In the genomic region with DNA sequence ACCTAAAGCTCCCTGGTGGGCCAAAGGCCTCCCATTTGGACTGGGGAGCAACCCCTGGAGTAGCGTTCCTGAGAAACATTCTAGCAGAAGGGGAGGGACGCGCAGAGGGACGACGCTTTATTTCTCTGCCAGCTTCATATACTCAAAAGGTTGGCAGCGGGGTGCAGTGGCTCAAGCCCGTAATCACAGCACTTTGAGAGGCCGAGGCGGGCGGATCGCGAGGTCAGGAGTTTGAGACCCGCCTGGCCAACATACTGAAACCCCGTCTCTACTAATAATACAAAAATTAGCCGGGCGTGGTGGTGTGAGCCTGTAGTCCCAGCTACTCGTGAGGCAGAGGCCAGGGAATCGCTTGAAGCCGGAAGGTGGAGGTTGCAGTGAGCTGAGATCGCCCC, we compare ENCODE assay signal across 14 cellular contexts. TPM values are rescaled to one million over a fixed set of nuclear protein-coding genes. Genes with fewer than 3 reads are reported as not detected.
DNase-seq lines count a peak whose midpoint lies in the region; ATAC-seq, FAIRE-seq and TF ChIP-seq lines count a peak whose summit lies in the region.
"Had no signal": no experiment of that assay in that cellular context is flagged by ENCODE, and none has a peak within 500 bp of the region (broad histone marks: within the 10 kb centered on the region; RNA-seq: fewer than 3 reads in every experiment).

No MANE protein-coding gene starts in this region.

- DNase-seq in left ventricle myocardium inferior (no peak), Right ventricle myocardium superior (no peak), astrocyte (ENCODE audit: low read depth) (no peak), SKM-1 (lab: John Stamatoyannopoulos, UW; ENCODE audit: unreplicated experiment) (no peak), GM19238 (ENCODE audit: insufficient read length, low spot score) (no peak), T1000 (lab: John Stamatoyannopoulos, UW) (no peak)
- DNase-seq: caudate nucleus, NCI-H1694 treated with DMSO at 0.1 percent for 48 hours, NCI-H526, occipital lobe, PC-9, SW 1271 had no signal

- no peak for TF ChIP-seq CTCF in left ventricle myocardium inferior (IDR thresholded peaks at IDR 0.05; ENCODE audit: borderline replicate concordance)
- no peak for TF ChIP-seq CTCF in astrocyte (IDR thresholded peaks at IDR 0.05; ENCODE audit: insufficient read depth, low read depth, low read length)

- no peak overlapping the region for H3K27ac Mint-ChIP-seq in astrocyte (ENCODE audit: unreplicated experiment)

- H3K4me1 Mint-ChIP-seq in astrocyte (ENCODE audit: low read depth, unreplicated experiment): peaks cover 6% of the 10 kb centered on the region

- H3K27me3 ChIP-seq in left ventricle myocardium inferior (ENCODE audit: low read depth) (no peaks in the 10 kb centered on the region), astrocyte (ENCODE audit: insufficient read depth, low read length) (no peaks in the 10 kb centered on the region), muscle layer of duodenum (ENCODE audit: low read depth, low read length) (no peaks in the 10 kb centered on the region)

- peaks cover 5% of the 10 kb centered on the region for H3K9me3 Mint-ChIP-seq in astrocyte (ENCODE audit: unreplicated experiment)

- H3K4me3 Mint-ChIP-seq in astrocyte (ENCODE audit: unreplicated experiment): no peak overlapping the region

- H3K36me3 ChIP-seq in left ventricle myocardium inferior: peaks cover 32% of the 10 kb centered on the region
- H3K36me3 ChIP-seq in astrocyte (ENCODE audit: insufficient read depth, low read length): no peaks in the 10 kb centered on the region
- peaks cover 0 to 39% of the 10 kb centered on the region in 2 donors for H3K36me3 ChIP-seq in muscle layer of duodenum (ENCODE audit: control insufficient read depth in 1 of 2, insufficient read depth in 2 of 2, low read length in 2 of 2)

- H3K4me1 ChIP-seq in left ventricle myocardium inferior (peaks cover 28% of the 10 kb centered on the region), astrocyte (ENCODE audit: insufficient read depth, low read length) (no peaks in the 10 kb centered on the region), muscle layer of duodenum (ENCODE audit: control insufficient read depth in 1 of 2, insufficient read depth in 2 of 2, low read length in 2 of 2) (no peaks in the 10 kb centered on the region)

- no peak overlapping the region for H2AFZ ChIP-seq in astrocyte (ENCODE audit: low read depth, low read length)
- H2AFZ ChIP-seq: PC-9 had no signal

- peak overlapping the region; percentile 52 for H3K4me2 ChIP-seq in astrocyte (ENCODE audit: low read length)
- H3K4me2 ChIP-seq: PC-9 had no signal

- intact Hi-C loops in left ventricle myocardium inferior (cut with micrococcal nuclease): no loop called here
- intact Hi-C loops in Right ventricle myocardium superior (cut with DNase I): no loop called here

- H3K27ac ChIP-seq in left ventricle myocardium inferior (replicated peaks) (no peak overlapping the region), astrocyte (ENCODE audit: low read depth, low read length) (no peak overlapping the region), muscle layer of duodenum (ENCODE audit: low read length) (no peak overlapping the region)
- H3K27ac ChIP-seq: PC-9 had no signal

- peaks cover 27% of the 10 kb centered on the region for H3K79me2 ChIP-seq in astrocyte (ENCODE audit: insufficient read depth, low read length)

- FAIRE-seq in astrocyte (lab: Jason Lieb, UNC): no peak

- H4K20me1 ChIP-seq in astrocyte (ENCODE audit: insufficient read depth, low read length): peaks cover 13% of the 10 kb centered on the region

- H3K36me3 Mint-ChIP-seq in astrocyte (ENCODE audit: low read depth, unreplicated experiment): peaks cover 24% of the 10 kb centered on the region

- peaks cover 23% of the 10 kb centered on the region for H3K9me3 ChIP-seq in left ventricle myocardium inferior (replicated peaks)
- peaks cover 13% of the 10 kb centered on the region for H3K9me3 ChIP-seq in astrocyte (ENCODE audit: insufficient read depth, low read depth, low read length)
- H3K9me3 ChIP-seq in muscle layer of duodenum (ENCODE audit: control insufficient read depth in 1 of 2, low read length in 2 of 2): no peaks in the 10 kb centered on the region

- no peaks in the 10 kb centered on the region for H3K27me3 Mint-ChIP-seq in astrocyte (ENCODE audit: low read depth, unreplicated experiment)

- H3K4me3 ChIP-seq in left ventricle myocardium inferior (peak overlapping the region; percentile 59), astrocyte (ENCODE audit: insufficient read depth, low read depth, low read length) (no peak overlapping the region), muscle layer of duodenum (ENCODE audit: low read depth in 1 of 2, low read length in 2 of 2) (peak overlapping the region; percentile 30 to 40)
- H3K4me3 ChIP-seq: PC-9 had no signal

- ATAC-seq in Right ventricle myocardium superior (ENCODE audit: poor library complexity) (no peak), GM21360 (IDR thresholded peaks at IDR 0.05; ENCODE audit: unreplicated experiment) (no peak)

- H3K9ac ChIP-seq in astrocyte (ENCODE audit: low read length): no peak overlapping the region

RNA-seq across cellular contexts. Expression of a gene that starts 16.8 kb away (rescaled TPM):
- total RNA-seq in left ventricle myocardium inferior (23.8 TPM), Right ventricle myocardium superior (24.4 TPM), astrocyte (32.7 and 34.5 TPM in 2 replicates)
